In the genomic region with DNA sequence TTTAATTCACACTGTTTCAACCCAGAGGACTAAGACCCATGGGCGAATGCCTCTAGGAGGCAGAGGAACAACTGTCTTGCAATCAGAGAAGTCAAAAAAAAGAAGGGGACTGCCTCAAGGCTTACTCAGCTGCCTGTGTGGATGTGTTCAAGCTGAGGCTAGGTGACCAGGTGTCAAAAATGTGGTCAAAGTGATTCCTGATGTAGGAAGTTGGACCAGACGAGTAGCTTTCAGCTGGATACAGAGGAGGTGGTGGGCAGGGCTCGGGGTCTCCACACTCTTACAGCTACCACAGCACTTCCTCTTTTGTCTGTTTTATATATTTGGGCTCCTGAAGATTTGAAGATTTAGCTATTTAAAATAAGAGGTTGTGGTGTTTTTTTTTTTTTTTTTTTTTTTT, we compare ENCODE assay signal across 1 cellular context.
TF ChIP-seq lines count a peak whose summit lies in the region.

No MANE protein-coding gene starts in this region.

TF ChIP-seq in GM12878, 131 proteins besides CTCF, POLR2A, EP300 and RAD21 (continued from another document):
- TF ChIP-seq RUNX3 (IDR thresholded peaks at IDR 0.05; ENCODE audit: low read length), result peak; percentile 57
- no peak for TF ChIP-seq ZSCAN29 (IDR thresholded peaks at IDR 0.05)
- TF ChIP-seq, protein P1, sequence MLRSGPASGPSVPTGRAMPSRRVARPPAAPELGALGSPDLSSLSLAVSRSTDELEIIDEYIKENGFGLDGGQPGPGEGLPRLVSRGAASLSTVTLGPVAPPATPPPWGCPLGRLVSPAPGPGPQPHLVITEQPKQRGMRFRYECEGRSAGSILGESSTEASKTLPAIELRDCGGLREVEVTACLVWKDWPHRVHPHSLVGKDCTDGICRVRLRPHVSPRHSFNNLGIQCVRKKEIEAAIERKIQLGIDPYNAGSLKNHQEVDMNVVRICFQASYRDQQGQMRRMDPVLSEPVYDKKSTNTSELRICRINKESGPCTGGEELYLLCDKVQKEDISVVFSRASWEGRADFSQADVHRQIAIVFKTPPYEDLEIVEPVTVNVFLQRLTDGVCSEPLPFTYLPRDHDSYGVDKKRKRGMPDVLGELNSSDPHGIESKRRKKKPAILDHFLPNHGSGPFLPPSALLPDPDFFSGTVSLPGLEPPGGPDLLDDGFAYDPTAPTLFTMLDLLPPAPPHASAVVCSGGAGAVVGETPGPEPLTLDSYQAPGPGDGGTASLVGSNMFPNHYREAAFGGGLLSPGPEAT (IDR thresholded peaks at IDR 0.05; ENCODE audit: low read depth), result peak; percentile 47; the same call in 1 of the 2 replicates
- no peak for TF ChIP-seq MTA3 (IDR thresholded peaks at IDR 0.05; ENCODE audit: borderline replicate concordance, low read length)
- TF ChIP-seq ASH2L (IDR thresholded peaks at IDR 0.05; ENCODE audit: borderline replicate concordance, low read depth), result no peak
- TF ChIP-seq, protein P2, sequence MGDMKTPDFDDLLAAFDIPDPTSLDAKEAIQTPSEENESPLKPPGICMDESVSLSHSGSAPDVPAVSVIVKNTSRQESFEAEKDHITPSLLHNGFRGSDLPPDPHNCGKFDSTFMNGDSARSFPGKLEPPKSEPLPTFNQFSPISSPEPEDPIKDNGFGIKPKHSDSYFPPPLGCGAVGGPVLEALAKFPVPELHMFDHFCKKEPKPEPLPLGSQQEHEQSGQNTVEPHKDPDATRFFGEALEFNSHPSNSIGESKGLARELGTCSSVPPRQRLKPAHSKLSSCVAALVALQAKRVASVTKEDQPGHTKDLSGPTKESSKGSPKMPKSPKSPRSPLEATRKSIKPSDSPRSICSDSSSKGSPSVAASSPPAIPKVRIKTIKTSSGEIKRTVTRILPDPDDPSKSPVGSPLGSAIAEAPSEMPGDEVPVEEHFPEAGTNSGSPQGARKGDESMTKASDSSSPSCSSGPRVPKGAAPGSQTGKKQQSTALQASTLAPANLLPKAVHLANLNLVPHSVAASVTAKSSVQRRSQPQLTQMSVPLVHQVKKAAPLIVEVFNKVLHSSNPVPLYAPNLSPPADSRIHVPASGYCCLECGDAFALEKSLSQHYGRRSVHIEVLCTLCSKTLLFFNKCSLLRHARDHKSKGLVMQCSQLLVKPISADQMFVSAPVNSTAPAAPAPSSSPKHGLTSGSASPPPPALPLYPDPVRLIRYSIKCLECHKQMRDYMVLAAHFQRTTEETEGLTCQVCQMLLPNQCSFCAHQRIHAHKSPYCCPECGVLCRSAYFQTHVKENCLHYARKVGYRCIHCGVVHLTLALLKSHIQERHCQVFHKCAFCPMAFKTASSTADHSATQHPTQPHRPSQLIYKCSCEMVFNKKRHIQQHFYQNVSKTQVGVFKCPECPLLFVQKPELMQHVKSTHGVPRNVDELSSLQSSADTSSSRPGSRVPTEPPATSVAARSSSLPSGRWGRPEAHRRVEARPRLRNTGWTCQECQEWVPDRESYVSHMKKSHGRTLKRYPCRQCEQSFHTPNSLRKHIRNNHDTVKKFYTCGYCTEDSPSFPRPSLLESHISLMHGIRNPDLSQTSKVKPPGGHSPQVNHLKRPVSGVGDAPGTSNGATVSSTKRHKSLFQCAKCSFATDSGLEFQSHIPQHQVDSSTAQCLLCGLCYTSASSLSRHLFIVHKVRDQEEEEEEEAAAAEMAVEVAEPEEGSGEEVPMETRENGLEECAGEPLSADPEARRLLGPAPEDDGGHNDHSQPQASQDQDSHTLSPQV (IDR thresholded peaks at IDR 0.05), result no peak
- TF ChIP-seq SMAD5 (IDR thresholded peaks at IDR 0.05; ENCODE audit: low read depth), result no peak
- TF ChIP-seq HCFC1 (IDR thresholded peaks at IDR 0.05; ENCODE audit: low read length), result no peak
- TF ChIP-seq, protein P3, sequence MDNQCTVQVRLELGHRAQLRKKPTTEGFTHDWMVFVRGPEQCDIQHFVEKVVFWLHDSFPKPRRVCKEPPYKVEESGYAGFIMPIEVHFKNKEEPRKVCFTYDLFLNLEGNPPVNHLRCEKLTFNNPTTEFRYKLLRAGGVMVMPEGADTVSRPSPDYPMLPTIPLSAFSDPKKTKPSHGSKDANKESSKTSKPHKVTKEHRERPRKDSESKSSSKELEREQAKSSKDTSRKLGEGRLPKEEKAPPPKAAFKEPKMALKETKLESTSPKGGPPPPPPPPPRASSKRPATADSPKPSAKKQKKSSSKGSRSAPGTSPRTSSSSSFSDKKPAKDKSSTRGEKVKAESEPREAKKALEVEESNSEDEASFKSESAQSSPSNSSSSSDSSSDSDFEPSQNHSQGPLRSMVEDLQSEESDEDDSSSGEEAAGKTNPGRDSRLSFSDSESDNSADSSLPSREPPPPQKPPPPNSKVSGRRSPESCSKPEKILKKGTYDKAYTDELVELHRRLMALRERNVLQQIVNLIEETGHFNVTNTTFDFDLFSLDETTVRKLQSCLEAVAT (IDR thresholded peaks at IDR 0.05), result no peak
- TF ChIP-seq MYB (IDR thresholded peaks at IDR 0.05; ENCODE audit: borderline replicate concordance, low read depth, low read length), result no peak
- TF ChIP-seq EED (IDR thresholded peaks at IDR 0.05; ENCODE audit: low read depth), result peak; percentile 58; the same call in 1 of the 2 replicates
- TF ChIP-seq, protein P4, sequence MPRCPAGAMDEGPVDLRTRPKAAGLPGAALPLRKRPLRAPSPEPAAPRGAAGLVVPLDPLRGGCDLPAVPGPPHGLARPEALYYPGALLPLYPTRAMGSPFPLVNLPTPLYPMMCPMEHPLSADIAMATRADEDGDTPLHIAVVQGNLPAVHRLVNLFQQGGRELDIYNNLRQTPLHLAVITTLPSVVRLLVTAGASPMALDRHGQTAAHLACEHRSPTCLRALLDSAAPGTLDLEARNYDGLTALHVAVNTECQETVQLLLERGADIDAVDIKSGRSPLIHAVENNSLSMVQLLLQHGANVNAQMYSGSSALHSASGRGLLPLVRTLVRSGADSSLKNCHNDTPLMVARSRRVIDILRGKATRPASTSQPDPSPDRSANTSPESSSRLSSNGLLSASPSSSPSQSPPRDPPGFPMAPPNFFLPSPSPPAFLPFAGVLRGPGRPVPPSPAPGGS (IDR thresholded peaks at IDR 0.05; ENCODE audit: borderline replicate concordance, insufficient read depth, low read depth, low read length, poor library complexity, severe bottlenecking), result no peak
- no peak for TF ChIP-seq PML (IDR thresholded peaks at IDR 0.05; ENCODE audit: low read length)
- peak; percentile 91 for TF ChIP-seq SPI1 (IDR thresholded peaks at IDR 0.05; ENCODE audit: borderline replicate concordance, insufficient read depth, low read depth, low read length)
- TF ChIP-seq, protein P5, sequence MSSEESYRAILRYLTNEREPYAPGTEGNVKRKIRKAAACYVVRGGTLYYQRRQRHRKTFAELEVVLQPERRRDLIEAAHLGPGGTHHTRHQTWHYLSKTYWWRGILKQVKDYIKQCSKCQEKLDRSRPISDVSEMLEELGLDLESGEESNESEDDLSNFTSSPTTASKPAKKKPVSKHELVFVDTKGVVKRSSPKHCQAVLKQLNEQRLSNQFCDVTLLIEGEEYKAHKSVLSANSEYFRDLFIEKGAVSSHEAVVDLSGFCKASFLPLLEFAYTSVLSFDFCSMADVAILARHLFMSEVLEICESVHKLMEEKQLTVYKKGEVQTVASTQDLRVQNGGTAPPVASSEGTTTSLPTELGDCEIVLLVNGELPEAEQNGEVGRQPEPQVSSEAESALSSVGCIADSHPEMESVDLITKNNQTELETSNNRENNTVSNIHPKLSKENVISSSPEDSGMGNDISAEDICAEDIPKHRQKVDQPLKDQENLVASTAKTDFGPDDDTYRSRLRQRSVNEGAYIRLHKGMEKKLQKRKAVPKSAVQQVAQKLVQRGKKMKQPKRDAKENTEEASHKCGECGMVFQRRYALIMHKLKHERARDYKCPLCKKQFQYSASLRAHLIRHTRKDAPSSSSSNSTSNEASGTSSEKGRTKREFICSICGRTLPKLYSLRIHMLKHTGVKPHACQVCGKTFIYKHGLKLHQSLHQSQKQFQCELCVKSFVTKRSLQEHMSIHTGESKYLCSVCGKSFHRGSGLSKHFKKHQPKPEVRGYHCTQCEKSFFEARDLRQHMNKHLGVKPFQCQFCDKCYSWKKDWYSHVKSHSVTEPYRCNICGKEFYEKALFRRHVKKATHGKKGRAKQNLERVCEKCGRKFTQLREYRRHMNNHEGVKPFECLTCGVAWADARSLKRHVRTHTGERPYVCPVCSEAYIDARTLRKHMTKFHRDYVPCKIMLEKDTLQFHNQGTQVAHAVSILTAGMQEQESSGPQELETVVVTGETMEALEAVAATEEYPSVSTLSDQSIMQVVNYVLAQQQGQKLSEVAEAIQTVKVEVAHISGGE (CRISPR knock-in tag; IDR thresholded peaks at IDR 0.05), result no peak
- peak; percentile 87 to 92 for TF ChIP-seq IKZF2 (IDR thresholded peaks at IDR 0.05)
- TF ChIP-seq MXI1 (IDR thresholded peaks at IDR 0.05; ENCODE audit: low read depth, low read length), result no peak
- TF ChIP-seq NR2F1 (conservative IDR thresholded peaks at IDR 0.05), result peak; percentile 34; the same call in 1 of the 2 replicates
- TF ChIP-seq POLR2AphosphoS5 (IDR thresholded peaks at IDR 0.05; ENCODE audit: low read length), result no peak
- TF ChIP-seq SRF (IDR thresholded peaks at IDR 0.05; ENCODE audit: low read depth in 2 of 2, low read length in 2 of 2), result no peak
- 0 out of 2 replicates have a peak, but pooled peaks have one; percentile 34 for TF ChIP-seq GATAD2B (conservative IDR thresholded peaks at IDR 0.05; ENCODE audit: low read depth)
- no peak for TF ChIP-seq HDAC2 (IDR thresholded peaks at IDR 0.05)
